Comparison of ENCODE assay signal across 9 cellular contexts in genomic region chr6:157428418-157429202, GRCh38. TPM values are rescaled to one million over a fixed set of nuclear protein-coding genes. Genes with fewer than 3 reads are reported as not detected.
A peak's percentile ranks its signal among the peaks of the same experiment; 100 is the strongest.
DNase-seq lines count a peak whose midpoint lies in the region; ATAC-seq and TF ChIP-seq lines count a peak whose summit lies in the region.
"Had no signal": no experiment of that assay in that cellular context is flagged by ENCODE, and none has a peak within 500 bp of the region (broad histone marks: within the 10 kb centered on the region; RNA-seq: fewer than 3 reads in every experiment).

No MANE protein-coding gene starts in this region.

- H3K9me3 ChIP-seq in heart right ventricle (no peaks in the 10 kb centered on the region), MM.1S (replicated peaks; ENCODE audit: insufficient read depth, low read length) (no peaks in the 10 kb centered on the region), ovary (no peaks in the 10 kb centered on the region)

- TF ChIP-seq POLR2A in ovary (IDR thresholded peaks at IDR 0.05): no peak

- H2AFZ ChIP-seq in MM.1S (ENCODE audit: low read length): no peak overlapping the region

- H3K4me2 ChIP-seq in MM.1S (ENCODE audit: low read depth, low read length): no peak overlapping the region

- H3K27me3 ChIP-seq in heart right ventricle (no peaks in the 10 kb centered on the region), MM.1S (replicated peaks; ENCODE audit: insufficient read depth, low read length) (no peaks in the 10 kb centered on the region), ovary (no peaks in the 10 kb centered on the region)

- whole genome bisulfite sequencing in heart right ventricle, 2 donors: 68 to 70% methylated on average over 21 of the region's 21 CpGs
- 78 to 88% (median 82%) methylated on average over 20 to 21 of the region's 21 CpGs for WGBS in ovary, 3 donors

- TF ChIP-seq EP300 in ovary (IDR thresholded peaks at IDR 0.05): no peak

- DNase-seq in HPDE6-E6E7 (ENCODE audit: extremely low spot score) (peak; percentile 67), heart right ventricle (no peak), NCI-H1092 (lab: John Stamatoyannopoulos, UW) (no peak), MM.1S (no peak), GM19240 (ENCODE audit: insufficient read length, low spot score) (no peak), ovary (no peak)
- DNase-seq in activated CD8-positive, alpha-beta memory T cell treated with anti-CD3 and anti-CD28 coated beads for 24 hours: peak; percentile 77
- peak; percentile 78 to 81 for DNase-seq in stimulated activated CD4-positive, alpha-beta T cell treated with anti-CD3 and anti-CD28 coated beads, Interleukin-2, amount 100 ng/mL, for 24 hours
- DNase-seq: DND-41 had no signal

- H3F3A ChIP-seq in MM.1S (ENCODE audit: insufficient read depth, low read length): no peaks in the 10 kb centered on the region

- peaks cover 12% of the 10 kb centered on the region; the same call in 1 of the 2 replicates for H3K79me2 ChIP-seq in MM.1S (ENCODE audit: low read length)

- H4K20me1 ChIP-seq in MM.1S (ENCODE audit: insufficient read depth, low read length): no peaks in the 10 kb centered on the region

- intact Hi-C loops in heart right ventricle (cut with DNase I) (no loop called here), ovary (cut with DNase I) (no loop called here)

- peak in 4 of 8 donors; percentile 11 to 34 (median 26) for ATAC-seq in heart right ventricle

- H3K4me3 ChIP-seq in heart right ventricle (peak overlapping the region in 2 of 10 donors; percentile 3 to 18), MM.1S (ENCODE audit: low read length) (no peak overlapping the region), ovary (no peak overlapping the region)

- H3K9me2 ChIP-seq in MM.1S (replicated peaks; ENCODE audit: insufficient read depth, low read length): no peaks in the 10 kb centered on the region

- no peak overlapping the region for H3K9ac ChIP-seq in MM.1S (ENCODE audit: low read length)

- H3K36me3 ChIP-seq in heart right ventricle: no peaks in the 10 kb centered on the region
- no peaks in the 10 kb centered on the region for H3K36me3 ChIP-seq in MM.1S (replicated peaks; ENCODE audit: insufficient read depth, low read length)
- no peaks in the 10 kb centered on the region for H3K36me3 ChIP-seq in ovary

- H3K27ac ChIP-seq in heart right ventricle (peak overlapping the region; percentile 30 to 91 (median 78)), MM.1S (ENCODE audit: low read length) (no peak overlapping the region), ovary (no peak overlapping the region)

- H3K4me1 ChIP-seq in heart right ventricle: peaks cover 0 to 88% (median 36%) of the 10 kb centered on the region in 9 donors
- no peaks in the 10 kb centered on the region for H3K4me1 ChIP-seq in MM.1S (ENCODE audit: low read length)
- no peaks in the 10 kb centered on the region for H3K4me1 ChIP-seq in ovary (ENCODE audit: insufficient read depth)

- TF ChIP-seq CTCF in heart right ventricle (IDR thresholded peaks at IDR 0.05) (no peak), MM.1S (IDR thresholded peaks at IDR 0.05; ENCODE audit: low read length) (no peak), ovary (IDR thresholded peaks at IDR 0.05) (no peak)

RNA-seq across cellular contexts. Expression of gene ZDHHC14, which starts 47.6 kb away (rescaled TPM):
- total RNA-seq in heart right ventricle (10 to 100 TPM in 9 of 10 donors, 1 to 10 TPM in 1; 9.1 to 31.2 (median 16.3) TPM), ovary (1 to 10 TPM; 4.9 to 9.2 (median 5.9) TPM)
- polyA plus RNA-seq in heart right ventricle (1 to 10 TPM; 7.7 to 9.9 TPM), ovary (10 to 100 TPM in 1 of 2 donors, 1 to 10 TPM in 1; 5.9 to 16.4 TPM)

Comparison
In these comparisons a context has a peak if more than half of its experiments do, and no peak if none do; other contexts are left out.
1. DNase-seq: peak in HPDE6-E6E7 (single experiment), activated CD8-positive, alpha-beta memory T cell treated with anti-CD3 and anti-CD28 coated beads for 24 hours (single experiment) and stimulated activated CD4-positive, alpha-beta T cell treated with anti-CD3 and anti-CD28 coated beads, Interleukin-2, amount 100 ng/mL, for 24 hours (2 of 2); none in heart right ventricle (0 of 2), NCI-H1092 (single experiment), MM.1S (single experiment), GM19240 (single experiment) and ovary (0 of 5).
2. H3K27ac ChIP-seq: peak in heart right ventricle (10 of 10); none in MM.1S (single experiment) and ovary (0 of 2).